8 cellular contexts compared by ENCODE assay signal in the genomic region with DNA sequence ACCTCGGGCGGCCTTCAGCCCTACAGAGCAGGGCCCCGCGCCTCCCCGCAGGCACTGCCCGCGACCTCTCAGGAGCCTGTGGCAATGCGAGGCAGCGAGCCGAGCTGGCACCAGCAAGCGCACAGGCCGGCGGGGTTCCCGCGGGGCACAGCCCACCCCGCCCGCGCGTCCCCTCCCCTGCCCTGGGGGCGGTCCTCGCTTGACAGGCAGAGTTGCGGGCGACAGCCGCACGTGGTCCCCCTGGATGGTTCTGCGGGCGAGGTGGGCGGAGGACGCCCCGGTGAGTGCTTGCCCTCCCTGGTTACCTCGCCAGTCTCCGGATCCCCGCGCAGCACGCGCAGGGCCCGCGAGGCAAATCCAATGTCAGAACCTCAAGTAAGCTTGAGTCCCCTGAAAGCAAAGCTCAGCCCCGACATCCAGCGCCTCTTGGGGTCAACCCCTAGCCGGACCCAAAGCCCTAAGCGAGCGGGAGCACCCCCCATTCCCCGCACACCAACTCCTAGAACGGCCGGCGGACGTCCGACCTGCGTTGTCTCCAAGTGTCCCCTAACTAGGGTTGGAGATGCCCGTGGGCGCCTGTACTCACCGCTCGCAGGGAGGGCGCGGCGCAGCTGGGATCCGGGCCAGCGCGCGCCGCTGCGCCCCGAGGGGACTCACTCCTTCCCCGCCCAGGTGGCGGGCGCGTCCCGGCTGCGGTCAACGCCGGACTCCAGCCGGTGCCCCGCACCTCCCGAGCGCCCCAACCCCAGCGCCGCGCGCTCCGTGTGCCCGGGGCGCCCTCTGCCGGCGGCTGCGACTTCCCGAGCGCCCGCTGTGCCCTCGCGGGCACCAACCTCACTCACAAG. TPM values are rescaled to one million over a fixed set of nuclear protein-coding genes. Genes with fewer than 3 reads are reported as not detected.
DNase-seq lines count a peak whose midpoint lies in the region; ATAC-seq and TF ChIP-seq lines count a peak whose summit lies in the region.

A gene (minus strand): TSS at position 123 of the 845 bp plus-strand sequence. CDS start 1,083 bp downstream, outside the sequence.

- H3K27ac Mint-ChIP-seq in immature natural killer cell, result no peak within 1 kb of the TSS

- DNase-seq in AG10803 (ENCODE audit: low read depth) (peak; percentile 6), GM20000 (ENCODE audit: low spot score) (peak; percentile 81), SW480 (ENCODE audit: low spot score) (peak; percentile 13), immature natural killer cell (no peak)
- peak; percentile 18 to 49 (median 44) for DNase-seq in stimulated activated CD4-positive, alpha-beta T cell treated with anti-CD3 and anti-CD28 coated beads, Interleukin-12 subunit alpha, Interleukin-12 subunit beta, amount 100 ng/mL, for 48 hours (ENCODE audit: low read depth in 2 of 3, low spot score in 1 of 3)

- H3K36me3 Mint-ChIP-seq in immature natural killer cell, result no peaks in the 10 kb centered on the region

- H3K27me3 Mint-ChIP-seq in immature natural killer cell (ENCODE audit: low read depth in 3 of 3), result peaks cover 8 to 17% (median 14%) of the 10 kb centered on the region in 3 donors

- peak within 1 kb of the TSS; percentile 51 for H3K27ac ChIP-seq in angular gyrus (ENCODE audit: low read depth, low read length)

- peaks cover 0 to 5% of the 10 kb centered on the region in 2 donors for H3K4me1 Mint-ChIP-seq in immature natural killer cell

- TF ChIP-seq CTCF in AG10803 (conservative IDR thresholded peaks at IDR 0.05; ENCODE audit: low read length), result peak; percentile 26
- TF ChIP-seq CTCF in GM20000 (IDR thresholded peaks at IDR 0.05; ENCODE audit: extremely low read depth, missing control alignments), result peak; percentile 76

- no peaks in the 10 kb centered on the region for H3K9me3 Mint-ChIP-seq in immature natural killer cell

- no peak for ATAC-seq in GM18502 (IDR thresholded peaks at IDR 0.05; ENCODE audit: poor library complexity, unreplicated experiment)

- H3K4me3 ChIP-seq in AG10803 (ENCODE audit: low read length) (no peak within 1 kb of the TSS), iPS-11a (ENCODE audit: low read depth, low read length) (peak within 1 kb of the TSS; percentile 25)

- peak within 1 kb of the TSS in 2 of 5 donors; percentile 25 to 29 for H3K4me3 Mint-ChIP-seq in immature natural killer cell

RNA-seq across cellular contexts. Expression of the gene that starts here (rescaled TPM):
- not detected for polyA plus RNA-seq in immature natural killer cell

Comparison
In these comparisons a context has a peak if more than half of its experiments do, and no peak if none do; other contexts are left out.
1. DNase-seq: peak in AG10803 (single experiment), GM20000 (single experiment), SW480 (single experiment) and stimulated activated CD4-positive, alpha-beta T cell treated with anti-CD3 and anti-CD28 coated beads, Interleukin-12 subunit alpha, Interleukin-12 subunit beta, amount 100 ng/mL, for 48 hours (3 of 3); none in immature natural killer cell (0 of 3).